Comparison of ENCODE assay signal across 35 cellular contexts in the genomic region with DNA sequence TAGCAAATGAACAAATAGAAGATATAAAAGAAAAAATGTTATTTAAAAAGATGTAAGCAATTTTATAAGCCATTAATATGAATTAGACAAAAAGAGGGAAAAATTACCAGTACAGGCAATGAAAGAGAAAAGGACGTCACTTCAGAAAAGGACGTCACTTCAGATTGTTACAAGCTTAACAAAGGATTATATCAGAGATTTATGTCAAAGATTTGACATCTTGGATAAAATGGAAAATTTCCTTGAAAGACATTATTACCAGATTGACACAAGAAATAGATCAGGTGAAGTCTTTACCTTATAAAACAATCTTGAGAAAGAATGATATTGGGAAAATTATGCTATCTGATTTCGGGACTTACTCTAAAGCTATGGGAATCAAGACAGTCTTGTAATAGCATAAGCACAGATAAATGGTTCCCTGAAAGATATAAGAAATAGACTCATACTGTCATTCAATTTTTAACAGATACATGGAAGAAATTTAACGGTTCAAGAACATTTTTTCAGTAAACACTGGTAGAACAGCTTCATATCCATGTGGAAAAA.
"Had no signal": no experiment of that assay in that cellular context is flagged by ENCODE, and none has a peak within 500 bp of the region (broad histone marks: within the 10 kb centered on the region; RNA-seq: fewer than 3 reads in every experiment).

No MANE protein-coding gene starts in this region.

- DNase-seq: Karpas-422, Kasumi-1, MG63, MM.1S, MV-4-11, NCI-H1048, NCI-H1092, NCI-H1092 treated with DMSO at 0.1 percent for 48 hours, NCI-H1105, NCI-H1105 treated with DMSO at 0.1 percent for 48 hours, NCI-H1417, NCI-H1417 treated with DMSO at 0.1 percent for 48 hours, NCI-H1436, NCI-H1436 treated with DMSO at 0.1 percent for 48 hours, NCI-H146, NCI-H1694, NCI-H1694 treated with DMSO at 0.1 percent for 48 hours, NCI-H187, NCI-H187 treated with DMSO at 0.1 percent for 48 hours, NCI-H1930, NCI-H2029, NCI-H2029 treated with DMSO at 0.1 percent for 48 hours, NCI-H2081, NCI-H2081 treated with DMSO at 0.1 percent for 48 hours, NCI-H2107, NCI-H2171, NCI-H2171 treated with DMSO at 0.1 percent for 48 hours, NCI-H2227 treated with DMSO at 0.1 percent for 48 hours, NCI-H226, NCI-H345, NCI-H446, NCI-H446 treated with DMSO at 0.1 percent for 48 hours, NCI-H510A, NCI-H510A treated with DMSO at 0.1 percent for 48 hours, NCI-H524 had no signal

- H3K27me3 ChIP-seq: MG63 had no signal

- H3K9me3 ChIP-seq: MG63 had no signal

- H3K36me3 ChIP-seq: MG63 had no signal

- H3K4me3 ChIP-seq: MG63 had no signal
